Comparison of ENCODE assay signal across 25 cellular contexts in genomic region chrX:154599531-154599930, GRCh38. TPM values are rescaled to one million over a fixed set of nuclear protein-coding genes. Genes with fewer than 3 reads are reported as not detected.
"Had no signal": no experiment of that assay in that cellular context is flagged by ENCODE, and none has a peak within 500 bp of the region (broad histone marks: within the 10 kb centered on the region; RNA-seq: fewer than 3 reads in every experiment).

No MANE protein-coding gene starts in this region.

- ATAC-seq: activated CD8-positive, alpha-beta T cell treated with anti-CD3 and anti-CD28 coated beads, Interleukin-2, amount 10 ng/mL, durations not matched to agents 7 days and 5 days; body of pancreas; left lung; pancreas; right lobe of liver had no signal

- H3K27ac Mint-ChIP-seq: activated CD4-positive, alpha-beta T cell treated with anti-CD3 and anti-CD28 coated beads, Interleukin-2, amount 10 ng/mL, durations not matched to agents 24 days and 14 days; activated CD8-positive, alpha-beta T cell treated with anti-CD3 and anti-CD28 coated beads, Interleukin-2, amount 10 ng/mL, durations not matched to agents 7 days and 5 days; activated T-cell treated with anti-CD3 and anti-CD28 coated beads, Interleukin-2, amount 50 U/mL, for 24 hours; activated T-helper 2 cell treated with anti-CD3 and anti-CD28 coated beads, Interferon-gamma antibody, Interleukin-2, Interleukin-4, amounts not matched to agents 10 μg/mL and 5 μg/mL and 100 μg/mL, durations not matched to agents 14 hours and 24 hours and 36 hours had no signal

- H3K9me3 Mint-ChIP-seq: activated CD4-positive, alpha-beta T cell treated with anti-CD3 and anti-CD28 coated beads, Interleukin-2, amount 10 ng/mL, durations not matched to agents 24 days and 14 days; activated T-cell treated with anti-CD3 and anti-CD28 coated beads, Interleukin-2, amount 50 U/mL, for 24 hours; activated T-helper 2 cell treated with anti-CD3 and anti-CD28 coated beads, Interferon-gamma antibody, Interleukin-2, Interleukin-4, amounts not matched to agents 10 μg/mL and 5 μg/mL and 100 μg/mL, durations not matched to agents 14 hours and 24 hours and 36 hours had no signal

- H3K4me3 Mint-ChIP-seq: activated CD4-positive, alpha-beta T cell treated with anti-CD3 and anti-CD28 coated beads, Interleukin-2, amount 10 ng/mL, durations not matched to agents 24 days and 14 days; activated CD8-positive, alpha-beta T cell treated with anti-CD3 and anti-CD28 coated beads, Interleukin-2, amount 10 ng/mL, durations not matched to agents 7 days and 5 days; activated naive CD8-positive, alpha-beta T cell treated with anti-CD3 and anti-CD28 coated beads, Interleukin-2, amount 10 ng/mL, durations not matched to agents 7 days and 5 days; activated T-cell treated with anti-CD3 and anti-CD28 coated beads, Interleukin-2, amount 50 U/mL, for 24 hours; naive B cell had no signal

- H3K4me1 Mint-ChIP-seq: naive B cell had no signal

- H3K27me3 ChIP-seq: body of pancreas, left lung, right lobe of liver had no signal

- H3K27ac ChIP-seq: body of pancreas, left lung, pancreas, right lobe of liver, stomach had no signal

- H3K4me3 ChIP-seq: body of pancreas, left lung, pancreas, right lobe of liver, stomach had no signal

- DNase-seq: activated CD4-positive, alpha-beta T cell treated with anti-CD3 and anti-CD28 coated beads, Interleukin-2, amount 10 ng/mL, durations not matched to agents 24 days and 14 days; activated CD8-positive, alpha-beta T cell treated with anti-CD3 and anti-CD28 coated beads, Interleukin-2, amount 10 ng/mL, durations not matched to agents 7 days and 5 days; activated naive CD4-positive, alpha-beta T cell treated with Interleukin-2 at 50 U/mL for 16 hours; activated naive CD8-positive, alpha-beta T cell treated with anti-CD3 and anti-CD28 coated beads, Interleukin-2, amount 10 ng/mL, durations not matched to agents 7 days and 5 days; activated T-cell treated with anti-CD3 and anti-CD28 coated beads, Interleukin-2, amount 50 U/mL, for 24 hours; amygdala; body of pancreas; caudate nucleus; erythroblast; foreskin melanocyte; naive B cell; right lobe of liver; small intestine; stimulated activated CD4-positive, alpha-beta T cell treated with anti-CD3 and anti-CD28 coated beads, Interleukin-4, amount 100 ng/mL, for 1 hour; stomach; T1000; trophoblast cell had no signal

- H3K9me3 ChIP-seq: body of pancreas, left lung, pancreas, right lobe of liver had no signal

- H3K36me3 ChIP-seq: left lung, pancreas, right lobe of liver, stomach had no signal

- H3K36me3 Mint-ChIP-seq: activated naive CD8-positive, alpha-beta T cell treated with anti-CD3 and anti-CD28 coated beads, Interleukin-2, amount 10 ng/mL, durations not matched to agents 7 days and 5 days; naive B cell had no signal

- H3K4me1 ChIP-seq: body of pancreas, left lung, pancreas, right lobe of liver, stomach had no signal

RNA-seq across cellular contexts. Expression of gene CTAG1A, which starts 14.6 kb away (rescaled TPM):
- total RNA-seq: activated CD4-positive, alpha-beta T cell treated with anti-CD3 and anti-CD28 coated beads, Interleukin-2, amount 10 ng/mL, durations not matched to agents 24 days and 14 days; activated CD8-positive, alpha-beta T cell treated with anti-CD3 and anti-CD28 coated beads, Interleukin-2, amount 10 ng/mL, durations not matched to agents 7 days and 5 days; activated naive CD8-positive, alpha-beta T cell treated with anti-CD3 and anti-CD28 coated beads, Interleukin-2, amount 10 ng/mL, durations not matched to agents 7 days and 5 days; activated T-helper 2 cell treated with anti-CD3 and anti-CD28 coated beads, Interferon-gamma antibody, Interleukin-2, Interleukin-4, amounts not matched to agents 10 μg/mL and 5 μg/mL and 100 μg/mL, durations not matched to agents 14 hours and 24 hours and 36 hours; body of pancreas; kidney; left lung; lung microvascular endothelial cell; mononuclear cell; pancreas; right lobe of liver; stomach; T-helper 1 cell treated with Interleukin-12 subunit alpha and Interleukin-12 subunit beta and Interleukin-4 antibody, amounts not matched to agents 30 ng/mL and 1 ng/mL, for 36 hours; temporal lobe had no signal

RNA-seq across cellular contexts. Expression of gene CTAG1B, which starts 19.6 kb away (rescaled TPM):
- total RNA-seq: activated CD4-positive, alpha-beta T cell treated with anti-CD3 and anti-CD28 coated beads, Interleukin-2, amount 10 ng/mL, durations not matched to agents 24 days and 14 days; activated CD8-positive, alpha-beta T cell treated with anti-CD3 and anti-CD28 coated beads, Interleukin-2, amount 10 ng/mL, durations not matched to agents 7 days and 5 days; activated naive CD8-positive, alpha-beta T cell treated with anti-CD3 and anti-CD28 coated beads, Interleukin-2, amount 10 ng/mL, durations not matched to agents 7 days and 5 days; activated T-helper 2 cell treated with anti-CD3 and anti-CD28 coated beads, Interferon-gamma antibody, Interleukin-2, Interleukin-4, amounts not matched to agents 10 μg/mL and 5 μg/mL and 100 μg/mL, durations not matched to agents 14 hours and 24 hours and 36 hours; body of pancreas; kidney; left lung; lung microvascular endothelial cell; mononuclear cell; pancreas; right lobe of liver; stomach; T-helper 1 cell treated with Interleukin-12 subunit alpha and Interleukin-12 subunit beta and Interleukin-4 antibody, amounts not matched to agents 30 ng/mL and 1 ng/mL, for 36 hours; temporal lobe had no signal

RNA-seq across cellular contexts. Expression of gene CTAG2, which starts 53.8 kb away (rescaled TPM):
- total RNA-seq: activated CD4-positive, alpha-beta T cell treated with anti-CD3 and anti-CD28 coated beads, Interleukin-2, amount 10 ng/mL, durations not matched to agents 24 days and 14 days; activated CD8-positive, alpha-beta T cell treated with anti-CD3 and anti-CD28 coated beads, Interleukin-2, amount 10 ng/mL, durations not matched to agents 7 days and 5 days; activated T-helper 2 cell treated with anti-CD3 and anti-CD28 coated beads, Interferon-gamma antibody, Interleukin-2, Interleukin-4, amounts not matched to agents 10 μg/mL and 5 μg/mL and 100 μg/mL, durations not matched to agents 14 hours and 24 hours and 36 hours; body of pancreas; left lung; lung microvascular endothelial cell; mononuclear cell; pancreas; right lobe of liver; stomach; T-helper 1 cell treated with Interleukin-12 subunit alpha and Interleukin-12 subunit beta and Interleukin-4 antibody, amounts not matched to agents 30 ng/mL and 1 ng/mL, for 36 hours; temporal lobe had no signal
